In the genomic region with DNA sequence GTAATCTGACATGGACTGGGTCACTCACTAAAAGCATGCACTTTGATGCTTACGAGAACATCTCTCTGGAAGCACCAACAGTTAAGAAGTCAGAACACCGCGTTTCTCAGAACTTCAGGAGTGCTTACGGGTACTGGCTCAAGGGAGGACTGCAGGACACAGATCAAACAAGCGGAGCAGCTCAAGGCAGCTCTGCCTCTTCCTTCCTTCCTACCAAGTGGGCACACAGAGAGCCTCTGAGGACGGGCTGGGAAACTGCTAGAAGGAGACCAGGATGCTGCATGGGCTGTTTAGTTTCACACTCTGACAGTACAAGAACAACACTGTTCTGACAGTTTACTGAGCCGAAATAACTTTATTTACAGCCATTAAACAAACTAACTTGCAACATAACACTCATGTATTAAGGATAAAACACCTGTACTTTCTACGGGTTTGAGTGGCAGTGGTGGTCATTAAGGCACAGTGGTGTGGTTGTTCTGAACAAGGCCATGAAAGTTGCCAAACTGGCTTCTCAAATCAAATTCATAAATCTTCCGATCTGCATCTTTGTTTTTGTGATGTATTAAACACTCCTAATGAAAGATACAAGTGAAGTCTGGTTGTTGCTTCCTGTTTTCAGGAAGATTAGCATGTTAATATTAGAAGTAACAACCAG, we compare ENCODE assay signal across 1 cellular context.
TF ChIP-seq lines count a peak whose summit lies in the region.

No MANE protein-coding gene starts in this region.

TF ChIP-seq in IMR-90, 13 proteins besides CTCF, POLR2A, EP300 and RAD21:
- TF ChIP-seq CEBPB (IDR thresholded peaks at IDR 0.05; ENCODE audit: low read depth, low read length) (no peak), MAZ (IDR thresholded peaks at IDR 0.05; ENCODE audit: borderline replicate concordance, low read depth, low read length) (no peak), CHD1 (IDR thresholded peaks at IDR 0.05; ENCODE audit: low read depth, low read length) (no peak)
